In genomic region chr17:75764417-75764710, GRCh38 we compare ENCODE assay signal across 1 cellular context.
TF ChIP-seq lines count a peak whose summit lies in the region.

No MANE protein-coding gene starts in this region.

TF ChIP-seq in HepG2, 621 proteins besides CTCF, POLR2A, EP300 and RAD21 (continued from another document and continues in another):
- TF ChIP-seq HINFP (CRISPR knock-in tag; IDR thresholded peaks at IDR 0.05; ENCODE audit: low read depth) (no peak), ZSCAN31 (CRISPR knock-in tag; IDR thresholded peaks at IDR 0.05; ENCODE audit: low read depth) (0 out of 2 replicates have a peak, but pooled peaks have one; percentile 87), ZNF44 (CRISPR knock-in tag; IDR thresholded peaks at IDR 0.05) (no peak; the same call in 1 of the 2 replicates), ZFP82 (CRISPR knock-in tag; IDR thresholded peaks at IDR 0.05; ENCODE audit: borderline replicate concordance) (no peak), ZNF678 (CRISPR knock-in tag; IDR thresholded peaks at IDR 0.05) (no peak; the same call in 1 of the 2 replicates), ZNF776 (CRISPR knock-in tag; IDR thresholded peaks at IDR 0.05) (0 out of 2 replicates have a peak, but pooled peaks have one; percentile 11), ZNF274 (CRISPR knock-in tag; IDR thresholded peaks at IDR 0.05) (peak; percentile 55; the same call in 1 of the 2 replicates), ZNF264 (CRISPR knock-in tag; IDR thresholded peaks at IDR 0.05) (no peak; the same call in 1 of the 2 replicates), ZGPAT (CRISPR knock-in tag; IDR thresholded peaks at IDR 0.05) (peak; percentile 64; the same call in 1 of the 2 replicates), HDAC2 (CRISPR knock-in tag; IDR thresholded peaks at IDR 0.05) (peak; percentile 10; the same call in 1 of the 2 replicates), JUN (CRISPR knock-in tag; IDR thresholded peaks at IDR 0.05) (0 out of 2 replicates have a peak, but pooled peaks have one; percentile 52), DNMT1 (CRISPR knock-in tag; IDR thresholded peaks at IDR 0.05) (no peak), TEAD3 (CRISPR knock-in tag; optimal IDR thresholded peaks at IDR 0.05; ENCODE audit: borderline replicate concordance) (no peak), TRAFD1 (CRISPR knock-in tag; IDR thresholded peaks at IDR 0.05; ENCODE audit: borderline replicate concordance) (peak; percentile 81; the same call in 1 of the 2 replicates), ZNF230 (CRISPR knock-in tag; IDR thresholded peaks at IDR 0.05) (peak; percentile 15; the same call in 1 of the 2 replicates), ETS1 (CRISPR knock-in tag; IDR thresholded peaks at IDR 0.05) (no peak), ZSCAN30 (CRISPR knock-in tag; IDR thresholded peaks at IDR 0.05) (no peak), NONO (IDR thresholded peaks at IDR 0.05) (no peak), NONO (CRISPR knock-in tag; conservative IDR thresholded peaks at IDR 0.05) (no peak), MXI1 (IDR thresholded peaks at IDR 0.05; ENCODE audit: borderline replicate concordance, low read depth, low read length) (no peak; the same call in 2 of the 3 replicates), CENPX (CRISPR knock-in tag; IDR thresholded peaks at IDR 0.05) (no peak), DRAP1 (CRISPR knock-in tag; IDR thresholded peaks at IDR 0.05) (no peak), HOXA7 (CRISPR knock-in tag; IDR thresholded peaks at IDR 0.05) (no peak), ZNF670 (CRISPR knock-in tag; IDR thresholded peaks at IDR 0.05; ENCODE audit: borderline replicate concordance) (peak; percentile 54; the same call in 1 of the 2 replicates), NFKB2 (CRISPR knock-in tag; IDR thresholded peaks at IDR 0.05; ENCODE audit: borderline replicate concordance) (peak; percentile 23; the same call in 1 of the 2 replicates), NAIF1 (CRISPR knock-in tag; IDR thresholded peaks at IDR 0.05; ENCODE audit: borderline replicate concordance) (peak; percentile 15; the same call in 1 of the 2 replicates), GRHL1 (CRISPR knock-in tag; conservative IDR thresholded peaks at IDR 0.05) (no peak), ZNF510 (CRISPR knock-in tag; IDR thresholded peaks at IDR 0.05; ENCODE audit: low read depth) (peak; percentile 43; the same call in 1 of the 2 replicates), KMT2B (CRISPR knock-in tag; IDR thresholded peaks at IDR 0.05) (0 out of 2 replicates have a peak, but pooled peaks have one; percentile 3), SATB2 (CRISPR knock-in tag; IDR thresholded peaks at IDR 0.05) (no peak), AHDC1 (CRISPR knock-in tag; IDR thresholded peaks at IDR 0.05; ENCODE audit: borderline replicate concordance) (0 out of 2 replicates have a peak, but pooled peaks have one; percentile 5), CAMTA2 (CRISPR knock-in tag; IDR thresholded peaks at IDR 0.05; ENCODE audit: borderline replicate concordance) (peak; percentile 29; the same call in 1 of the 2 replicates), HOXD1 (CRISPR knock-in tag; IDR thresholded peaks at IDR 0.05) (0 out of 2 replicates have a peak, but pooled peaks have one; percentile 3), NR2F6 (IDR thresholded peaks at IDR 0.05) (0 out of 2 replicates have a peak, but pooled peaks have one; percentile 8), NR2F6 (CRISPR knock-in tag; IDR thresholded peaks at IDR 0.05) (no peak), ZNF749 (CRISPR knock-in tag; IDR thresholded peaks at IDR 0.05; ENCODE audit: borderline replicate concordance) (no peak; the same call in 1 of the 2 replicates), KDM2A (CRISPR knock-in tag; IDR thresholded peaks at IDR 0.05; ENCODE audit: borderline replicate concordance, low read depth) (no peak; the same call in 1 of the 2 replicates), ZNF350 (CRISPR knock-in tag; IDR thresholded peaks at IDR 0.05; ENCODE audit: borderline replicate concordance, low read depth) (peak; percentile 61), KDM3A (CRISPR knock-in tag; IDR thresholded peaks at IDR 0.05; ENCODE audit: low read depth) (peak; percentile 48), ZNF792 (CRISPR knock-in tag; IDR thresholded peaks at IDR 0.05) (0 out of 2 replicates have a peak, but pooled peaks have one; percentile 46), FOXA3 (CRISPR knock-in tag; IDR thresholded peaks at IDR 0.05) (peak; percentile 0; the same call in 1 of the 2 replicates)
- TF ChIP-seq, protein P1, sequence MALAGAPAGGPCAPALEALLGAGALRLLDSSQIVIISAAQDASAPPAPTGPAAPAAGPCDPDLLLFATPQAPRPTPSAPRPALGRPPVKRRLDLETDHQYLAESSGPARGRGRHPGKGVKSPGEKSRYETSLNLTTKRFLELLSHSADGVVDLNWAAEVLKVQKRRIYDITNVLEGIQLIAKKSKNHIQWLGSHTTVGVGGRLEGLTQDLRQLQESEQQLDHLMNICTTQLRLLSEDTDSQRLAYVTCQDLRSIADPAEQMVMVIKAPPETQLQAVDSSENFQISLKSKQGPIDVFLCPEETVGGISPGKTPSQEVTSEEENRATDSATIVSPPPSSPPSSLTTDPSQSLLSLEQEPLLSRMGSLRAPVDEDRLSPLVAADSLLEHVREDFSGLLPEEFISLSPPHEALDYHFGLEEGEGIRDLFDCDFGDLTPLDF (CRISPR knock-in tag; IDR thresholded peaks at IDR 0.05): peak; percentile 10; the same call in 1 of the 2 replicates
- TF ChIP-seq, protein P2, sequence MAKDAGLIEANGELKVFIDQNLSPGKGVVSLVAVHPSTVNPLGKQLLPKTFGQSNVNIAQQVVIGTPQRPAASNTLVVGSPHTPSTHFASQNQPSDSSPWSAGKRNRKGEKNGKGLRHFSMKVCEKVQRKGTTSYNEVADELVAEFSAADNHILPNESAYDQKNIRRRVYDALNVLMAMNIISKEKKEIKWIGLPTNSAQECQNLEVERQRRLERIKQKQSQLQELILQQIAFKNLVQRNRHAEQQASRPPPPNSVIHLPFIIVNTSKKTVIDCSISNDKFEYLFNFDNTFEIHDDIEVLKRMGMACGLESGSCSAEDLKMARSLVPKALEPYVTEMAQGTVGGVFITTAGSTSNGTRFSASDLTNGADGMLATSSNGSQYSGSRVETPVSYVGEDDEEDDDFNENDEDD (CRISPR knock-in tag; IDR thresholded peaks at IDR 0.05; ENCODE audit: borderline replicate concordance): no peak; the same call in 1 of the 2 replicates
- TF ChIP-seq, protein P3, sequence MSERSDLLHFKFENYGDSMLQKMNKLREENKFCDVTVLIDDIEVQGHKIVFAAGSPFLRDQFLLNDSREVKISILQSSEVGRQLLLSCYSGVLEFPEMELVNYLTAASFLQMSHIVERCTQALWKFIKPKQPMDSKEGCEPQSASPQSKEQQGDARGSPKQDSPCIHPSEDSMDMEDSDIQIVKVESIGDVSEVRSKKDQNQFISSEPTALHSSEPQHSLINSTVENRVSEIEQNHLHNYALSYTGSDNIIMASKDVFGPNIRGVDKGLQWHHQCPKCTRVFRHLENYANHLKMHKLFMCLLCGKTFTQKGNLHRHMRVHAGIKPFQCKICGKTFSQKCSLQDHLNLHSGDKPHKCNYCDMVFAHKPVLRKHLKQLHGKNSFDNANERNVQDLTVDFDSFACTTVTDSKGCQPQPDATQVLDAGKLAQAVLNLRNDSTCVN (CRISPR knock-in tag; IDR thresholded peaks at IDR 0.05; ENCODE audit: borderline replicate concordance): no peak
